ENCODE assay signal across 16 cellular contexts in genomic region chr5:148966348-148966747, GRCh38.
DNase-seq lines count a peak whose midpoint lies in the region; ATAC-seq and TF ChIP-seq lines count a peak whose summit lies in the region.
"Had no signal": no experiment of that assay in that cellular context is flagged by ENCODE, and none has a peak within 500 bp of the region (broad histone marks: within the 10 kb centered on the region; RNA-seq: fewer than 3 reads in every experiment).

No MANE protein-coding gene starts in this region.

- intact Hi-C loops in thyroid gland (cut with DNase I), result no loop called here

- H3K9me3 ChIP-seq in RWPE2 (ENCODE audit: severe bottlenecking) (no peaks in the 10 kb centered on the region), esophagus (ENCODE audit: control insufficient read depth in 2 of 2, insufficient read depth in 1 of 2, low read depth in 1 of 2, low read length in 1 of 2) (no peaks in the 10 kb centered on the region), thyroid gland (no peaks in the 10 kb centered on the region)
- H3K9me3 ChIP-seq: ovary had no signal

- H3K27ac ChIP-seq in RWPE2 (ENCODE audit: poor library complexity, severe bottlenecking) (peak overlapping the region; percentile 94), esophagus (ENCODE audit: low read depth in 2 of 2, low read length in 1 of 2) (peak overlapping the region; percentile 85 to 88), thyroid gland (peak overlapping the region; percentile 77 to 93 (median 90))
- H3K27ac ChIP-seq: ovary had no signal

- H3K4me1 ChIP-seq in RWPE2 (ENCODE audit: insufficient read depth, poor library complexity, severe bottlenecking) (peaks cover 28% of the 10 kb centered on the region), esophagus (ENCODE audit: control insufficient read depth in 2 of 2, insufficient read depth in 2 of 2, low read length in 1 of 2) (peaks cover 0 to 10% of the 10 kb centered on the region in 2 donors), thyroid gland (peaks cover 22 to 37% of the 10 kb centered on the region in 2 donors)

- H3K4me3 ChIP-seq in RWPE2 (ENCODE audit: severe bottlenecking) (no peak overlapping the region), esophagus (ENCODE audit: low read depth in 1 of 2, low read length in 2 of 2) (no peak overlapping the region), thyroid gland (replicated peaks in 1 of 3) (no peak overlapping the region)
- H3K4me3 ChIP-seq: GM23338, ovary had no signal

- ATAC-seq in RWPE2 (ENCODE audit: low read depth) (peak; percentile 26), GM19467 (IDR thresholded peaks at IDR 0.05; ENCODE audit: unreplicated experiment) (no peak)
- ATAC-seq: GM23338 had no signal

- WGBS in esophagus, 2 donors, result 51 to 63% methylated on average over 4 of the region's 4 CpGs
- 59 to 76% methylated on average over 4 of the region's 4 CpGs for WGBS in thyroid gland, 2 donors

- TF ChIP-seq POLR2A in thyroid gland (IDR thresholded peaks at IDR 0.05), result no peak

- no peaks in the 10 kb centered on the region for H3K27me3 ChIP-seq in RWPE2 (ENCODE audit: insufficient read depth, poor library complexity, severe bottlenecking)
- no peaks in the 10 kb centered on the region for H3K27me3 ChIP-seq in esophagus (ENCODE audit: control insufficient read depth in 1 of 2, insufficient read depth in 2 of 2, low read length in 2 of 2)
- no peaks in the 10 kb centered on the region for H3K27me3 ChIP-seq in thyroid gland
- H3K27me3 ChIP-seq: ovary had no signal

- no peaks in the 10 kb centered on the region for H3K36me3 ChIP-seq in RWPE2 (ENCODE audit: low read depth)
- no peaks in the 10 kb centered on the region for H3K36me3 ChIP-seq in esophagus (ENCODE audit: control insufficient read depth in 2 of 2, insufficient read depth in 2 of 2, low read length in 1 of 2)
- H3K36me3 ChIP-seq in thyroid gland, result no peaks in the 10 kb centered on the region
- H3K36me3 ChIP-seq: ovary had no signal

- no peak for DNase-seq in RWPE2 (ENCODE audit: low spot score)
- DNase-seq in myocyte (ENCODE audit: low read depth), result peak; percentile 47
- peak; percentile 77 to 92 for DNase-seq in thyroid gland
- no peak for DNase-seq in stimulated activated naive CD4-positive, alpha-beta T cell treated with Interleukin-2 at 50 U/mL for 16 hours (lab: John Stamatoyannopoulos, UW)
- DNase-seq in HT-29 (ENCODE audit: low spot score), result no peak
- no peak for DNase-seq in activated CD4-positive, CD25-positive, alpha-beta regulatory T cell treated with anti-CD3 and anti-CD28 coated beads, Interleukin-2, amount 50 U/mL, for 72 hours
- DNase-seq: activated CD4-positive, alpha-beta T cell treated with anti-CD3 and anti-CD28 coated beads for 1 hour; activated T-cell treated with anti-CD3 and anti-CD28 coated beads, Interleukin-2, amount 50 U/mL, for 24 hours; effector memory CD4-positive, alpha-beta T cell; NK-92 treated with Interleukin-12 subunit alpha and Interleukin-12 subunit beta, amount 100 ng/mL, for 24 hours; ovary; stimulated activated CD4-positive, alpha-beta T cell treated with anti-CD3 and anti-CD28 coated beads, Interleukin-4, amount 100 ng/mL, for 24 hours; stimulated activated naive CD4-positive, alpha-beta T cell had no signal

- TF ChIP-seq CTCF in RWPE2 (IDR thresholded peaks at IDR 0.05; ENCODE audit: poor library complexity, severe bottlenecking) (no peak), thyroid gland (IDR thresholded peaks at IDR 0.05) (no peak)

Comparison
In these comparisons a context has a peak if more than half of its experiments do, and no peak if none do; other contexts are left out.
1. DNase-seq: peak in myocyte (single experiment) and thyroid gland (2 of 2); none in RWPE2 (single experiment), stimulated activated naive CD4-positive, alpha-beta T cell treated with Interleukin-2 at 50 U/mL for 16 hours (single experiment), HT-29 (single experiment) and activated CD4-positive, CD25-positive, alpha-beta regulatory T cell treated with anti-CD3 and anti-CD28 coated beads, Interleukin-2, amount 50 U/mL, for 72 hours (single experiment).
2. Peak in every context shown above with its lines, with median percentiles within 50 percentile points of each other: H3K27ac ChIP-seq.